In genomic region chr6:99568103-99568933, GRCh38 we compare ENCODE assay signal across 1 cellular context.
TF ChIP-seq lines count a peak whose summit lies in the region.

A gene with protein sequence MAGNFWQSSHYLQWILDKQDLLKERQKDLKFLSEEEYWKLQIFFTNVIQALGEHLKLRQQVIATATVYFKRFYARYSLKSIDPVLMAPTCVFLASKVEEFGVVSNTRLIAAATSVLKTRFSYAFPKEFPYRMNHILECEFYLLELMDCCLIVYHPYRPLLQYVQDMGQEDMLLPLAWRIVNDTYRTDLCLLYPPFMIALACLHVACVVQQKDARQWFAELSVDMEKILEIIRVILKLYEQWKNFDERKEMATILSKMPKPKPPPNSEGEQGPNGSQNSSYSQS (minus strand): TSS chr6:99568660. CDS start chr6:99568527, 133 bp downstream.

TF ChIP-seq in HepG2, 621 proteins besides CTCF, POLR2A, EP300 and RAD21 (continued from another document and continues in another):
- TF ChIP-seq, protein P1, sequence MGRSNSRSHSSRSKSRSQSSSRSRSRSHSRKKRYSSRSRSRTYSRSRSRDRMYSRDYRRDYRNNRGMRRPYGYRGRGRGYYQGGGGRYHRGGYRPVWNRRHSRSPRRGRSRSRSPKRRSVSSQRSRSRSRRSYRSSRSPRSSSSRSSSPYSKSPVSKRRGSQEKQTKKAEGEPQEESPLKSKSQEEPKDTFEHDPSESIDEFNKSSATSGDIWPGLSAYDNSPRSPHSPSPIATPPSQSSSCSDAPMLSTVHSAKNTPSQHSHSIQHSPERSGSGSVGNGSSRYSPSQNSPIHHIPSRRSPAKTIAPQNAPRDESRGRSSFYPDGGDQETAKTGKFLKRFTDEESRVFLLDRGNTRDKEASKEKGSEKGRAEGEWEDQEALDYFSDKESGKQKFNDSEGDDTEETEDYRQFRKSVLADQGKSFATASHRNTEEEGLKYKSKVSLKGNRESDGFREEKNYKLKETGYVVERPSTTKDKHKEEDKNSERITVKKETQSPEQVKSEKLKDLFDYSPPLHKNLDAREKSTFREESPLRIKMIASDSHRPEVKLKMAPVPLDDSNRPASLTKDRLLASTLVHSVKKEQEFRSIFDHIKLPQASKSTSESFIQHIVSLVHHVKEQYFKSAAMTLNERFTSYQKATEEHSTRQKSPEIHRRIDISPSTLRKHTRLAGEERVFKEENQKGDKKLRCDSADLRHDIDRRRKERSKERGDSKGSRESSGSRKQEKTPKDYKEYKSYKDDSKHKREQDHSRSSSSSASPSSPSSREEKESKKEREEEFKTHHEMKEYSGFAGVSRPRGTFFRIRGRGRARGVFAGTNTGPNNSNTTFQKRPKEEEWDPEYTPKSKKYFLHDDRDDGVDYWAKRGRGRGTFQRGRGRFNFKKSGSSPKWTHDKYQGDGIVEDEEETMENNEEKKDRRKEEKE (IDR thresholded peaks at IDR 0.05) = no peak
- TF ChIP-seq ZBTB33 (CRISPR knock-in tag; IDR thresholded peaks at IDR 0.05) = peak; percentile 71
- no peak for TF ChIP-seq EZH2 (conservative IDR thresholded peaks at IDR 0.05; ENCODE audit: low read depth, low read length)
- TF ChIP-seq ZBTB46 (CRISPR knock-in tag; IDR thresholded peaks at IDR 0.05; ENCODE audit: borderline replicate concordance) = no peak
- peak; percentile 85; the same call in 1 of the 2 replicates for TF ChIP-seq ZNF747 (CRISPR knock-in tag; IDR thresholded peaks at IDR 0.05; ENCODE audit: borderline replicate concordance)
- TF ChIP-seq RNF219 (CRISPR knock-in tag; IDR thresholded peaks at IDR 0.05) = peak; percentile 80; the same call in 1 of the 2 replicates
- TF ChIP-seq MIER2 (CRISPR knock-in tag; IDR thresholded peaks at IDR 0.05) = peak; percentile 84
- peak; percentile 78 for TF ChIP-seq MYC (CRISPR knock-in tag; IDR thresholded peaks at IDR 0.05; ENCODE audit: borderline replicate concordance)
- TF ChIP-seq KLF6 (CRISPR knock-in tag; IDR thresholded peaks at IDR 0.05) = peak; percentile 97; the same call in 1 of the 2 replicates
- TF ChIP-seq ZBTB3 (CRISPR knock-in tag; IDR thresholded peaks at IDR 0.05; ENCODE audit: borderline replicate concordance, low read depth) = no peak
- peak; percentile 95 for TF ChIP-seq PHF21A (CRISPR knock-in tag; IDR thresholded peaks at IDR 0.05)
- TF ChIP-seq PCBP2 (optimal IDR thresholded peaks at IDR 0.05; ENCODE audit: low read depth, low read length, poor library complexity, severe bottlenecking) = no peak
- TF ChIP-seq CHCHD3 (CRISPR knock-in tag; IDR thresholded peaks at IDR 0.05) = no peak
- TF ChIP-seq, protein P2, sequence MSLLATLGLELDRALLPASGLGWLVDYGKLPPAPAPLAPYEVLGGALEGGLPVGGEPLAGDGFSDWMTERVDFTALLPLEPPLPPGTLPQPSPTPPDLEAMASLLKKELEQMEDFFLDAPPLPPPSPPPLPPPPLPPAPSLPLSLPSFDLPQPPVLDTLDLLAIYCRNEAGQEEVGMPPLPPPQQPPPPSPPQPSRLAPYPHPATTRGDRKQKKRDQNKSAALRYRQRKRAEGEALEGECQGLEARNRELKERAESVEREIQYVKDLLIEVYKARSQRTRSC (CRISPR knock-in tag; IDR thresholded peaks at IDR 0.05; ENCODE audit: low read depth) = no peak
- TF ChIP-seq, protein P3, sequence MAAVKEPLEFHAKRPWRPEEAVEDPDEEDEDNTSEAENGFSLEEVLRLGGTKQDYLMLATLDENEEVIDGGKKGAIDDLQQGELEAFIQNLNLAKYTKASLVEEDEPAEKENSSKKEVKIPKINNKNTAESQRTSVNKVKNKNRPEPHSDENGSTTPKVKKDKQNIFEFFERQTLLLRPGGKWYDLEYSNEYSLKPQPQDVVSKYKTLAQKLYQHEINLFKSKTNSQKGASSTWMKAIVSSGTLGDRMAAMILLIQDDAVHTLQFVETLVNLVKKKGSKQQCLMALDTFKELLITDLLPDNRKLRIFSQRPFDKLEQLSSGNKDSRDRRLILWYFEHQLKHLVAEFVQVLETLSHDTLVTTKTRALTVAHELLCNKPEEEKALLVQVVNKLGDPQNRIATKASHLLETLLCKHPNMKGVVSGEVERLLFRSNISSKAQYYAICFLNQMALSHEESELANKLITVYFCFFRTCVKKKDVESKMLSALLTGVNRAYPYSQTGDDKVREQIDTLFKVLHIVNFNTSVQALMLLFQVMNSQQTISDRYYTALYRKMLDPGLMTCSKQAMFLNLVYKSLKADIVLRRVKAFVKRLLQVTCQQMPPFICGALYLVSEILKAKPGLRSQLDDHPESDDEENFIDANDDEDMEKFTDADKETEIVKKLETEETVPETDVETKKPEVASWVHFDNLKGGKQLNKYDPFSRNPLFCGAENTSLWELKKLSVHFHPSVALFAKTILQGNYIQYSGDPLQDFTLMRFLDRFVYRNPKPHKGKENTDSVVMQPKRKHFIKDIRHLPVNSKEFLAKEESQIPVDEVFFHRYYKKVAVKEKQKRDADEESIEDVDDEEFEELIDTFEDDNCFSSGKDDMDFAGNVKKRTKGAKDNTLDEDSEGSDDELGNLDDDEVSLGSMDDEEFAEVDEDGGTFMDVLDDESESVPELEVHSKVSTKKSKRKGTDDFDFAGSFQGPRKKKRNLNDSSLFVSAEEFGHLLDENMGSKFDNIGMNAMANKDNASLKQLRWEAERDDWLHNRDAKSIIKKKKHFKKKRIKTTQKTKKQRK (IDR thresholded peaks at IDR 0.05; ENCODE audit: low read length) = no peak
- TF ChIP-seq MBNL3 (CRISPR knock-in tag; conservative IDR thresholded peaks at IDR 0.05) = no peak
- no peak for TF ChIP-seq ZNF572 (CRISPR knock-in tag; IDR thresholded peaks at IDR 0.05)
- TF ChIP-seq NRL (CRISPR knock-in tag; IDR thresholded peaks at IDR 0.05; ENCODE audit: borderline replicate concordance) = peak; percentile 76; the same call in 1 of the 2 replicates
- no peak; the same call in 1 of the 2 replicates for TF ChIP-seq ZNF230 (CRISPR knock-in tag; IDR thresholded peaks at IDR 0.05)
- TF ChIP-seq SP140L (CRISPR knock-in tag; IDR thresholded peaks at IDR 0.05; ENCODE audit: borderline replicate concordance) = no peak
- TF ChIP-seq ZIK1 (CRISPR knock-in tag; IDR thresholded peaks at IDR 0.05; ENCODE audit: borderline replicate concordance, low read depth) = peak; percentile 86; the same call in 1 of the 2 replicates
- peak; percentile 87 for TF ChIP-seq SAP130 (CRISPR knock-in tag; IDR thresholded peaks at IDR 0.05; ENCODE audit: low read depth)
- TF ChIP-seq FOSL2 (CRISPR knock-in tag; IDR thresholded peaks at IDR 0.05) = peak; percentile 77
- peak; percentile 50; the same call in 1 of the 2 replicates for TF ChIP-seq ZNF672 (CRISPR knock-in tag; IDR thresholded peaks at IDR 0.05)
- peak; percentile 54 for TF ChIP-seq HNF4A (CRISPR knock-in tag; IDR thresholded peaks at IDR 0.05)
- TF ChIP-seq TBL1XR1 (IDR thresholded peaks at IDR 0.05; ENCODE audit: borderline replicate concordance, low read length, partially characterized antibody) = peak; percentile 47
- TF ChIP-seq NR2F6 (IDR thresholded peaks at IDR 0.05) = peak; percentile 72
- TF ChIP-seq NR2F6 (CRISPR knock-in tag; IDR thresholded peaks at IDR 0.05) = peak; percentile 89
- TF ChIP-seq SKI (IDR thresholded peaks at IDR 0.05; ENCODE audit: partially characterized antibody) = no peak
- TF ChIP-seq PHF5A (CRISPR knock-in tag; IDR thresholded peaks at IDR 0.05; ENCODE audit: low read depth, unreplicated experiment) = peak; percentile 64
- TF ChIP-seq MZF1 (CRISPR knock-in tag; IDR thresholded peaks at IDR 0.05; ENCODE audit: borderline replicate concordance) = no peak
- no peak for TF ChIP-seq PRMT3 (CRISPR knock-in tag; IDR thresholded peaks at IDR 0.05; ENCODE audit: borderline replicate concordance, low read depth)
- peak; percentile 99 for TF ChIP-seq PHF8 (CRISPR knock-in tag; IDR thresholded peaks at IDR 0.05)
- TF ChIP-seq ZFP62 (CRISPR knock-in tag; IDR thresholded peaks at IDR 0.05) = no peak
- TF ChIP-seq ZNF773 (CRISPR knock-in tag; IDR thresholded peaks at IDR 0.05; ENCODE audit: borderline replicate concordance) = no peak
- TF ChIP-seq ZBTB43 (CRISPR knock-in tag; conservative IDR thresholded peaks at IDR 0.05) = peak; percentile 48; the same call in 1 of the 2 replicates
- TF ChIP-seq CCAR2 (optimal IDR thresholded peaks at IDR 0.05; ENCODE audit: low read depth, low read length) = no peak
- no peak for TF ChIP-seq HNRNPUL1 (IDR thresholded peaks at IDR 0.05; ENCODE audit: low read depth, low read length)
- no peak for TF ChIP-seq NFRKB (IDR thresholded peaks at IDR 0.05)
- TF ChIP-seq PLRG1 (conservative IDR thresholded peaks at IDR 0.05) = no peak
- TF ChIP-seq PAXIP1 (CRISPR knock-in tag; conservative IDR thresholded peaks at IDR 0.05) = peak; percentile 61; the same call in 1 of the 2 replicates
- TF ChIP-seq ZNF136 (CRISPR knock-in tag; IDR thresholded peaks at IDR 0.05; ENCODE audit: low read depth) = peak; percentile 91
- TF ChIP-seq MLLT10 (CRISPR knock-in tag; IDR thresholded peaks at IDR 0.05) = no peak
- TF ChIP-seq, protein P4, sequence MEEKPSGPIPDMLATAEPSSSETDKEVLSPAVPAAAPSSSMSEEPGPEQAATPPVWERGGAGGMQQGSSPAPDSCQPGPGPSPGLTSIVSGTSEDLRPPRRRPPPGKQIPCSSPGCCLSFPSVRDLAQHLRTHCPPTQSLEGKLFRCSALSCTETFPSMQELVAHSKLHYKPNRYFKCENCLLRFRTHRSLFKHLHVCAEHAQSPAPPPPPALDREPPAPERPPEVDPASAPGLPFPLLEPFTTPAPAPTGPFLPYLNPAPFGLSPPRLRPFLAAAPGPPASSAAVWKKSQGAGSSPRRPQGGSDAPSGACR (CRISPR knock-in tag; IDR thresholded peaks at IDR 0.05) = peak; percentile 30; the same call in 1 of the 2 replicates
- TF ChIP-seq ZNF816 (CRISPR knock-in tag; IDR thresholded peaks at IDR 0.05; ENCODE audit: borderline replicate concordance) = no peak
